ENCODE assay signal across 2 cellular contexts in the genomic region with DNA sequence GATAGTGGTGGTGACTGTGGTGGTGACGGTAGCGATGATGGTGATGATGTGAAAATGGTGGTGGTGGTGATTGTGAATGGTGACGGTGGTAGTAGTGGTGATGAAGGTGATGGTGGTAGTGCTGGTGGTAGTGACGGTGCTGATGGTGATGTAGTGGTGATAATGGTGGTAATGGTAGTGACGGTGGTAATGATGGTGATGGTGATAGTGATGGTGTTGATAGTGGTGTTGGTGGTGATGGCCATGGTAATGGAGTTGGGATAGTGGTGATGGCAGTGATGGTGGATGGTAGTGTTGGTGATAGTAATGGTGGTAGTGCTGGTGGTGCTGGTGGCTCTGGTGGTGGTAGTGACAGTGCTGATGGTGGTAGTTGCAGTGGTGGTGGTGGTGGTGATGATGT.
TF ChIP-seq lines count a peak whose summit lies in the region.

No MANE protein-coding gene starts in this region.

TF ChIP-seq in HepG2, 621 proteins besides CTCF, POLR2A, EP300 and RAD21 (continues in another document):
- TF ChIP-seq ZNF407 (CRISPR knock-in tag; IDR thresholded peaks at IDR 0.05; ENCODE audit: not compliant biosample characterization) (no peak), SP1 (IDR thresholded peaks at IDR 0.05) (peak; percentile 54; the same call in 1 of the 2 replicates), SP1 (CRISPR knock-in tag; IDR thresholded peaks at IDR 0.05) (no peak), ZNF513 (CRISPR knock-in tag; conservative IDR thresholded peaks at IDR 0.05) (no peak), PCBP1 (IDR thresholded peaks at IDR 0.05; ENCODE audit: borderline replicate concordance, low read depth, low read length) (no peak), JUNB (CRISPR knock-in tag; IDR thresholded peaks at IDR 0.05; ENCODE audit: borderline replicate concordance) (no peak), HOXD1 (CRISPR knock-in tag; IDR thresholded peaks at IDR 0.05) (no peak), HNRNPL (IDR thresholded peaks at IDR 0.05; ENCODE audit: low read depth, low read length) (no peak), NONO (IDR thresholded peaks at IDR 0.05) (0 out of 2 replicates have a peak, but pooled peaks have one; percentile 42), NONO (CRISPR knock-in tag; conservative IDR thresholded peaks at IDR 0.05) (no peak), GABPB1 (CRISPR knock-in tag; IDR thresholded peaks at IDR 0.05) (no peak), MXD3 (CRISPR knock-in tag; IDR thresholded peaks at IDR 0.05) (no peak), ARNT (IDR thresholded peaks at IDR 0.05) (0 out of 2 replicates have a peak, but pooled peaks have one; percentile 29)
- TF ChIP-seq, protein P1, sequence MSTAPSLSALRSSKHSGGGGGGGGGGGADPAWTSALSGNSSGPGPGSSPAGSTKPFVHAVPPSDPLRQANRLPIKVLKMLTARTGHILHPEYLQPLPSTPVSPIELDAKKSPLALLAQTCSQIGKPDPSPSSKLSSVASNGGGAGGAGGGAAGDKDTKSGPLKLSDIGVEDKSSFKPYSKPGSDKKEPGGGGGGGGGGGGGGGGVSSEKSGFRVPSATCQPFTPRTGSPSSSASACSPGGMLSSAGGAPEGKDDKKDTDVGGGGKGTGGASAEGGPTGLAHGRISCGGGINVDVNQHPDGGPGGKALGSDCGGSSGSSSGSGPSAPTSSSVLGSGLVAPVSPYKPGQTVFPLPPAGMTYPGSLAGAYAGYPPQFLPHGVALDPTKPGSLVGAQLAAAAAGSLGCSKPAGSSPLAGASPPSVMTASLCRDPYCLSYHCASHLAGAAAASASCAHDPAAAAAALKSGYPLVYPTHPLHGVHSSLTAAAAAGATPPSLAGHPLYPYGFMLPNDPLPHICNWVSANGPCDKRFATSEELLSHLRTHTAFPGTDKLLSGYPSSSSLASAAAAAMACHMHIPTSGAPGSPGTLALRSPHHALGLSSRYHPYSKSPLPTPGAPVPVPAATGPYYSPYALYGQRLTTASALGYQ (CRISPR knock-in tag; IDR thresholded peaks at IDR 0.05) = no peak

TF ChIP-seq in H1, 55 proteins besides CTCF, POLR2A, EP300 and RAD21:
- TF ChIP-seq CREB1 (IDR thresholded peaks at IDR 0.05) (no peak), KDM4A (IDR thresholded peaks at IDR 0.05; ENCODE audit: low read depth, low read length, severe bottlenecking) (no peak), ZNF274 (IDR thresholded peaks at IDR 0.05; ENCODE audit: borderline replicate concordance, extremely low read depth, low read length) (no peak), BACH1 (IDR thresholded peaks at IDR 0.05; ENCODE audit: low read length) (no peak), SRF (IDR thresholded peaks at IDR 0.05; ENCODE audit: low read depth, low read length) (no peak), TAF7 (optimal IDR thresholded peaks at IDR 0.05; ENCODE audit: borderline replicate concordance, low read depth, low read length) (no peak), SP1 (IDR thresholded peaks at IDR 0.05; ENCODE audit: low read depth, low read length) (no peak), CHD2 (IDR thresholded peaks at IDR 0.05; ENCODE audit: low read length) (no peak), SP2 (IDR thresholded peaks at IDR 0.05; ENCODE audit: low read length) (no peak), JUND (IDR thresholded peaks at IDR 0.05; ENCODE audit: low read length) (no peak), EZH2 (IDR thresholded peaks at IDR 0.05; ENCODE audit: low read depth, low read length, severe bottlenecking) (no peak), GTF2F1 (IDR thresholded peaks at IDR 0.05; ENCODE audit: borderline replicate concordance, low read depth, low read length) (no peak), NANOG (IDR thresholded peaks at IDR 0.05; ENCODE audit: insufficient read depth, low read depth, low read length, poor library complexity, severe bottlenecking) (no peak), BCL11A (IDR thresholded peaks at IDR 0.05; ENCODE audit: low read depth in 2 of 2, low read length in 2 of 2) (no peak), SP4 (IDR thresholded peaks at IDR 0.05; ENCODE audit: low read length) (no peak), KDM1A (IDR thresholded peaks at IDR 0.05; ENCODE audit: borderline replicate concordance, low read length) (no peak), FOSL1 (IDR thresholded peaks at IDR 0.05; ENCODE audit: insufficient read depth, low read depth, low read length) (no peak)
- TF ChIP-seq, protein P2, sequence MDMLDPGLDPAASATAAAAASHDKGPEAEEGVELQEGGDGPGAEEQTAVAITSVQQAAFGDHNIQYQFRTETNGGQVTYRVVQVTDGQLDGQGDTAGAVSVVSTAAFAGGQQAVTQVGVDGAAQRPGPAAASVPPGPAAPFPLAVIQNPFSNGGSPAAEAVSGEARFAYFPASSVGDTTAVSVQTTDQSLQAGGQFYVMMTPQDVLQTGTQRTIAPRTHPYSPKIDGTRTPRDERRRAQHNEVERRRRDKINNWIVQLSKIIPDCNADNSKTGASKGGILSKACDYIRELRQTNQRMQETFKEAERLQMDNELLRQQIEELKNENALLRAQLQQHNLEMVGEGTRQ (IDR thresholded peaks at IDR 0.05; ENCODE audit: low read length) = no peak
